In the genomic region with DNA sequence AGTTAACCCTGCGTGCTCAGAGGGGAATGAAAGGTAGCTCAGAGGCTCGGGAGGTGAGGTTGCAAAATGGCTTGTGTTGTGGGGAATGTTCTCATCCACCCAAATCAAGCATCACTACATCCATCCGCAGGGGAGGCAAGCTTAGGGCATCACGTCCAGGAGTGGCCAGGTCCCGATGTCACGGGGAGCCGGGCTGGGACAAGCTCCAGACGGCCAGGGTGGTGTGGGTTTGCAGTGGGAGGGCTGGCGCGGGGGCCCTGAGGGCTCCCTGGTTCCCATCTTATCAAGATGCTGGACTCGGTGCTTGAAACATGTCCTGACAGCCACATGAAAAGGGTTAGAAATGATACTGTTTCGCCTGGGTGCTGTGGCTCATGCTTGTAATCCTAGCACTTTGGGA, we compare ENCODE assay signal across 19 cellular contexts. TPM values are rescaled to one million over a fixed set of nuclear protein-coding genes. Genes with fewer than 3 reads are reported as not detected.
DNase-seq lines count a peak whose midpoint lies in the region; ATAC-seq and TF ChIP-seq lines count a peak whose summit lies in the region.
"Had no signal": no experiment of that assay in that cellular context is flagged by ENCODE, and none has a peak within 500 bp of the region (broad histone marks: within the 10 kb centered on the region; RNA-seq: fewer than 3 reads in every experiment).

No MANE protein-coding gene starts in this region.

- TF ChIP-seq CTCF in endothelial cell (IDR thresholded peaks at IDR 0.05; ENCODE audit: unreplicated experiment) (no peak), progenitor cell of endocrine pancreas (IDR thresholded peaks at IDR 0.05; ENCODE audit: unreplicated experiment) (no peak)

- H3K4me1 Mint-ChIP-seq in endothelial cell (ENCODE audit: unreplicated experiment) (no peaks in the 10 kb centered on the region), progenitor cell of endocrine pancreas (ENCODE audit: low read depth) (peaks cover 7% of the 10 kb centered on the region)
- H3K4me1 Mint-ChIP-seq: GM23338 had no signal

- no peak for ATAC-seq in HG03439 (IDR thresholded peaks at IDR 0.05; ENCODE audit: unreplicated experiment)
- ATAC-seq: GM23338, SK-N-SH treated with all-trans-retinoic acid at 6 μM for 48 hours had no signal

- no peaks in the 10 kb centered on the region for H3K9me3 Mint-ChIP-seq in endothelial cell (ENCODE audit: unreplicated experiment)
- H3K9me3 Mint-ChIP-seq in progenitor cell of endocrine pancreas (ENCODE audit: low read depth) = peaks cover 14% of the 10 kb centered on the region

- peaks cover 20% of the 10 kb centered on the region for H3K27me3 Mint-ChIP-seq in endothelial cell (ENCODE audit: unreplicated experiment)
- H3K27me3 Mint-ChIP-seq in progenitor cell of endocrine pancreas = no peaks in the 10 kb centered on the region

- H3K4me3 Mint-ChIP-seq in endothelial cell (ENCODE audit: unreplicated experiment) (no peak overlapping the region), progenitor cell of endocrine pancreas (ENCODE audit: low read depth) (no peak overlapping the region)
- H3K4me3 Mint-ChIP-seq: GM23338 had no signal

- peak overlapping the region; percentile 30 for H3K27ac Mint-ChIP-seq in endothelial cell (ENCODE audit: unreplicated experiment)
- peak overlapping the region; percentile 37 for H3K27ac Mint-ChIP-seq in progenitor cell of endocrine pancreas
- H3K27ac Mint-ChIP-seq: GM23338 had no signal

- peak; percentile 0 for DNase-seq in stimulated activated CD4-positive, alpha-beta T cell treated with anti-CD3 and anti-CD28 coated beads, Interleukin-15, amount 100 ng/mL, for 24 hours
- DNase-seq in stimulated activated CD4-positive, alpha-beta T cell treated with anti-CD3 and anti-CD28 coated beads, Interleukin-12 subunit alpha, Interleukin-12 subunit beta, amount 100 ng/mL, for 4 hours = no peak
- DNase-seq in endothelial cell (ENCODE audit: low spot score) = no peak
- no peak for DNase-seq in progenitor cell of endocrine pancreas (ENCODE audit: low spot score, unreplicated experiment)
- DNase-seq in KG1 (lab: John Stamatoyannopoulos, UW) = no peak
- DNase-seq in activated effector memory CD4-positive, alpha-beta T cell treated with Interleukin-2 at 50 U/mL for 16 hours = no peak
- DNase-seq: DMS79 treated with DMSO at 0.1 percent for 48 hours, HCEC 1CT, NCI-H1105, NCI-H146, NCI-H2029, NCI-H2227 treated with DMSO at 0.1 percent for 48 hours, NCI-H510A, NCI-H748 treated with DMSO at 0.1 percent for 48 hours, SIG-M5 had no signal

- peaks cover 55% of the 10 kb centered on the region for H3K36me3 Mint-ChIP-seq in endothelial cell (ENCODE audit: low read depth, unreplicated experiment)
- peaks cover 47% of the 10 kb centered on the region for H3K36me3 Mint-ChIP-seq in progenitor cell of endocrine pancreas (ENCODE audit: insufficient read depth)

RNA-seq across cellular contexts. Expression of gene EPN1, which starts 25.8 kb away (rescaled TPM):
- 250 TPM for total RNA-seq in endothelial cell (ENCODE audit: unreplicated experiment)
- 115 and 118 TPM in 2 replicates for total RNA-seq in progenitor cell of endocrine pancreas

RNA-seq across cellular contexts. Expression of gene NLRP9, which starts 37.4 kb away (rescaled TPM):
- total RNA-seq in endothelial cell (ENCODE audit: unreplicated experiment) (not detected), progenitor cell of endocrine pancreas (not detected in 2 replicates)
- total RNA-seq: GM23338, HT1080 had no signal

RNA-seq across cellular contexts. Expression of gene U2AF2, which starts 46.0 kb away (rescaled TPM):
- total RNA-seq in endothelial cell (ENCODE audit: unreplicated experiment) (219 TPM), progenitor cell of endocrine pancreas (275 and 281 TPM in 2 replicates)

RNA-seq across cellular contexts. Expression of gene CCDC106, which starts 52.8 kb away (rescaled TPM):
- total RNA-seq in endothelial cell (ENCODE audit: unreplicated experiment) (20.1 TPM), progenitor cell of endocrine pancreas (23.0 and 23.9 TPM in 2 replicates)

RNA-seq across cellular contexts. Expression of gene ZNF581, which starts 57.4 kb away (rescaled TPM):
- total RNA-seq in endothelial cell (ENCODE audit: unreplicated experiment) (47.2 TPM), progenitor cell of endocrine pancreas (38.8 and 40.1 TPM in 2 replicates)
